ENCODE assay signal across 8 cellular contexts in genomic region chr12:6533653-6534157, GRCh38. TPM values are rescaled to one million over a fixed set of nuclear protein-coding genes. Genes with fewer than 3 reads are reported as not detected.
DNase-seq lines count a peak whose midpoint lies in the region; ATAC-seq, FAIRE-seq and TF ChIP-seq lines count a peak whose summit lies in the region.

No MANE protein-coding gene starts in this region.

- TF ChIP-seq POLR2A in endothelial cell of umbilical vein (IDR thresholded peaks at IDR 0.05; ENCODE audit: low read depth, low read length) = no peak

- in situ Hi-C loops in Caki2 (cut with HindIII; ENCODE audit: low pct_unique_long_range_greater_than_20kb, low sequenced_read_pairs) = no loop called here

- H3K79me2 ChIP-seq in endothelial cell of umbilical vein (ENCODE audit: control insufficient read depth, insufficient read depth, low read length) = peaks cover 31% of the 10 kb centered on the region

- H3K4me1 ChIP-seq in endothelial cell of umbilical vein (ENCODE audit: control insufficient read depth, extremely low read depth, insufficient read depth, low read length) = peaks cover 34% of the 10 kb centered on the region
- H3K4me1 ChIP-seq in thymus (ENCODE audit: control insufficient read depth, insufficient read depth, low read length) = peaks cover 23% of the 10 kb centered on the region

- ATAC-seq in GM19372 (IDR thresholded peaks at IDR 0.05; ENCODE audit: low read depth, unreplicated experiment) = peak; percentile 35
- ATAC-seq in HG03432 (IDR thresholded peaks at IDR 0.05; ENCODE audit: unreplicated experiment) = peak; percentile 47

- H3K4me3 ChIP-seq in WI38 (ENCODE audit: low read depth, low read length) = peak overlapping the region; percentile 99
- H3K4me3 ChIP-seq in endothelial cell of umbilical vein (replicated peaks in 1 of 3; ENCODE audit: insufficient read depth in 1 of 3, low read depth in 1 of 3, low read length in 3 of 3) = peak overlapping the region; percentile 15 to 70 (median 68)
- peak overlapping the region; percentile 93 for H3K4me3 ChIP-seq in thymus (ENCODE audit: low read length)

- FAIRE-seq in endothelial cell of umbilical vein (lab: Jason Lieb, UNC) = no peak

- H3K9me3 ChIP-seq in endothelial cell of umbilical vein (replicated peaks; ENCODE audit: control insufficient read depth, insufficient read depth, low read length) = no peaks in the 10 kb centered on the region
- H3K9me3 ChIP-seq in thymus (ENCODE audit: control insufficient read depth) = no peaks in the 10 kb centered on the region

- no TSS peak for BruUV-seq in endothelial cell of umbilical vein (replicated peaks; lab: Mats Ljungman, UMichigan)

- TF ChIP-seq CTCF in WI38 (IDR thresholded peaks at IDR 0.05; ENCODE audit: low read depth, low read length) (no peak), endothelial cell of umbilical vein (IDR thresholded peaks at IDR 0.05; ENCODE audit: extremely low read depth in 1 of 2, insufficient read depth in 1 of 2, low read depth in 1 of 2, low read length in 2 of 2) (no peak)

- intact Hi-C loops in endothelial cell of umbilical vein (cut with micrococcal nuclease) = loop anchor here (1.0 to 2.0 kb wide), 4 partner anchors 21 to 211 kb away; partner anchors contain the start of gene MRPL51

- H3K27me3 ChIP-seq in endothelial cell of umbilical vein (ENCODE audit: control insufficient read depth in 2 of 2, insufficient read depth in 2 of 2, low read length in 2 of 2) (no peaks in the 10 kb centered on the region), thymus (ENCODE audit: control insufficient read depth, insufficient read depth) (no peaks in the 10 kb centered on the region)

- H3K36me3 ChIP-seq in endothelial cell of umbilical vein (ENCODE audit: control insufficient read depth in 2 of 2, extremely low read depth in 1 of 2, insufficient read depth in 2 of 2, low read length in 2 of 2) (peaks cover 28 to 40% of the 10 kb centered on the region in 2 experiments), thymus (ENCODE audit: control insufficient read depth, insufficient read depth) (peaks cover 52% of the 10 kb centered on the region)

- H4K20me1 ChIP-seq in endothelial cell of umbilical vein (replicated peaks; ENCODE audit: control insufficient read depth, extremely low read depth, insufficient read depth, low read length) = no peaks in the 10 kb centered on the region

- H3K27ac ChIP-seq in endothelial cell of umbilical vein (ENCODE audit: insufficient read depth, low read depth, low read length) (peak overlapping the region; percentile 73), thymus (ENCODE audit: low read depth) (peak overlapping the region; percentile 98)

- DNase-seq in Caki2 (ENCODE audit: low read depth) = peak; percentile 98
- peak; percentile 76 for DNase-seq in NCI-H2227 treated with DMSO at 0.1 percent for 48 hours (lab: John Stamatoyannopoulos, UW)
- peak; percentile 62 for DNase-seq in endothelial cell of umbilical vein (ENCODE audit: low read depth, low spot score)
- DNase-seq in midbrain (lab: John Stamatoyannopoulos, UW) = peak; percentile 93

- peak overlapping the region; percentile 96 for H3K9ac ChIP-seq in endothelial cell of umbilical vein (replicated peaks; ENCODE audit: extremely low read depth, insufficient read depth, low read length)

- peak overlapping the region; percentile 57 for H3K4me2 ChIP-seq in endothelial cell of umbilical vein (ENCODE audit: insufficient read depth, low read length)

- under 1% methylated on average over 23 of the region's 23 CpGs for WGBS in thymus

- POLR2A ChIA-PET in endothelial cell of umbilical vein (lab: Charles Lee) = interaction anchor here (0.6 to 2.4 kb wide), 21 partner anchors 10 to 197 kb away, joined by 3 to 25 read pairs (median 5); partner anchors contain the start of genes MRPL51 and VAMP1

- dilution Hi-C loops in endothelial cell of umbilical vein (cut with MboI; ENCODE audit: extremely low pct_ligation_motif_present, low sequenced_read_pairs) = no loop called here

- no peaks in the 10 kb centered on the region for H3K9me1 ChIP-seq in endothelial cell of umbilical vein (replicated peaks; ENCODE audit: control insufficient read depth, extremely low read depth, insufficient read depth, low read length)

- peak overlapping the region; percentile 61 for H2AFZ ChIP-seq in endothelial cell of umbilical vein (ENCODE audit: low read depth, low read length)

- CTCF ChIA-PET in endothelial cell of umbilical vein (lab: Charles Lee) = interaction anchor here (0.5 to 1.1 kb wide), 6 partner anchors 19 to 110 kb away, joined by 3 to 5 read pairs (median 4); partner anchors contain the start of gene VAMP1

TF ChIP-seq in endothelial cell of umbilical vein, 7 proteins besides CTCF, POLR2A, EP300 and RAD21:
- TF ChIP-seq MAX (IDR thresholded peaks at IDR 0.05; ENCODE audit: insufficient read depth, insufficient read length) (peak; percentile 36), JUN (IDR thresholded peaks at IDR 0.05; ENCODE audit: borderline replicate concordance, insufficient read depth, insufficient read length, low read depth) (no peak), POLR2AphosphoS5 (IDR thresholded peaks at IDR 0.05; ENCODE audit: insufficient read depth, low read depth, low read length) (no peak), GATA2 (IDR thresholded peaks at IDR 0.05; ENCODE audit: insufficient read depth, insufficient read length, low read depth, low read length) (no peak), EZH2 (IDR thresholded peaks at IDR 0.05; ENCODE audit: borderline replicate concordance, low read depth, low read length, severe bottlenecking) (no peak), MYC (IDR thresholded peaks at IDR 0.05; ENCODE audit: low read depth, low read length) (no peak)

RNA-seq across cellular contexts. Expression of gene GAPDH, which starts 0.6 kb away (rescaled TPM):
- total RNA-seq in Caki2 (2014; rRNA removed; shearing (Covaris generic); ENCODE audit: low replicate concordance) = 10,373 and 12,033 TPM in 2 replicates
- 4,245 and 4,648 TPM in 2 replicates for total RNA-seq in endothelial cell of umbilical vein
- polyA plus RNA-seq in endothelial cell of umbilical vein (8,748 and 10,370 TPM in 2 replicates), thymus (1,220 TPM)
- polyA plus RNA-seq in endothelial cell of umbilical vein (2011; cell fraction: cytosol; rRNA removed) = 9,573 and 9,900 TPM in 2 replicates
- polyA plus RNA-seq in endothelial cell of umbilical vein (2011; cell fraction: nucleus; rRNA removed) = 2,700 and 3,179 TPM in 2 replicates
- polyA plus RNA-seq in endothelial cell of umbilical vein (2012) = 5,034 and 5,687 TPM in 2 replicates
- 7,250 and 7,739 TPM in 2 replicates for polyA minus RNA-seq in endothelial cell of umbilical vein
- 5,221 TPM for polyA minus RNA-seq in endothelial cell of umbilical vein (2011; cell fraction: cytosol; rRNA and poly(A)+ RNA removed)
- 818 and 923 TPM in 2 replicates for polyA minus RNA-seq in endothelial cell of umbilical vein (2011; cell fraction: nucleus; rRNA and poly(A)+ RNA removed)

RNA-seq across cellular contexts. Expression of gene IFFO1, which starts 22.1 kb away (rescaled TPM):
- 15.3 and 15.9 TPM in 2 replicates for total RNA-seq in Caki2 (2014; rRNA removed; shearing (Covaris generic); ENCODE audit: low replicate concordance)
- total RNA-seq in endothelial cell of umbilical vein = 26.4 and 27.7 TPM in 2 replicates
- polyA plus RNA-seq in endothelial cell of umbilical vein (41.0 and 41.2 TPM in 2 replicates), thymus (52.0 TPM)
- polyA plus RNA-seq in endothelial cell of umbilical vein (2011; cell fraction: cytosol; rRNA removed) = 15.9 and 21.0 TPM in 2 replicates
- 156 and 161 TPM in 2 replicates for polyA plus RNA-seq in endothelial cell of umbilical vein (2011; cell fraction: nucleus; rRNA removed)
- polyA plus RNA-seq in endothelial cell of umbilical vein (2012) = 18.3 and 26.1 TPM in 2 replicates
- 19.2 and 20.3 TPM in 2 replicates for polyA minus RNA-seq in endothelial cell of umbilical vein
- not detected for polyA minus RNA-seq in endothelial cell of umbilical vein (2011; cell fraction: cytosol; rRNA and poly(A)+ RNA removed)
- polyA minus RNA-seq in endothelial cell of umbilical vein (2011; cell fraction: nucleus; rRNA and poly(A)+ RNA removed) = 12.7 and 20.1 TPM in 2 replicates

RNA-seq across cellular contexts. Expression of gene NOP2, which starts 34.4 kb away (rescaled TPM):
- 24.8 and 56.0 TPM in 2 replicates for total RNA-seq in Caki2 (2014; rRNA removed; shearing (Covaris generic); ENCODE audit: low replicate concordance)
- 58.5 and 63.6 TPM in 2 replicates for total RNA-seq in endothelial cell of umbilical vein
- polyA plus RNA-seq in endothelial cell of umbilical vein = 17.8 and 26.3 TPM in 2 replicates
- 28.3 and 30.1 TPM in 2 replicates for polyA plus RNA-seq in endothelial cell of umbilical vein (2011; cell fraction: cytosol; rRNA removed)
- 160 and 198 TPM in 2 replicates for polyA plus RNA-seq in endothelial cell of umbilical vein (2011; cell fraction: nucleus; rRNA removed)
- 44.4 and 58.0 TPM in 2 replicates for polyA plus RNA-seq in endothelial cell of umbilical vein (2012)
- polyA minus RNA-seq in endothelial cell of umbilical vein = 29.2 and 29.4 TPM in 2 replicates
- 26.3 TPM for polyA minus RNA-seq in endothelial cell of umbilical vein (2011; cell fraction: cytosol; rRNA and poly(A)+ RNA removed)
- 33.6 and 35.6 TPM in 2 replicates for polyA minus RNA-seq in endothelial cell of umbilical vein (2011; cell fraction: nucleus; rRNA and poly(A)+ RNA removed)
- polyA plus RNA-seq in thymus = 45.5 TPM

RNA-seq across cellular contexts. Expression of gene NCAPD2, which starts 39.8 kb away (rescaled TPM):
- 90.6 and 97.5 TPM in 2 replicates for total RNA-seq in Caki2 (2014; rRNA removed; shearing (Covaris generic); ENCODE audit: low replicate concordance)
- total RNA-seq in endothelial cell of umbilical vein = 77.3 and 90.1 TPM in 2 replicates
- polyA plus RNA-seq in endothelial cell of umbilical vein = 33.6 and 41.8 TPM in 2 replicates
- polyA plus RNA-seq in endothelial cell of umbilical vein (2011; cell fraction: cytosol; rRNA removed) = 51.2 and 57.2 TPM in 2 replicates
- 57.7 and 61.4 TPM in 2 replicates for polyA plus RNA-seq in endothelial cell of umbilical vein (2011; cell fraction: nucleus; rRNA removed)
- polyA plus RNA-seq in endothelial cell of umbilical vein (2012) = 32.3 and 64.2 TPM in 2 replicates
- polyA minus RNA-seq in endothelial cell of umbilical vein = 96.4 and 101 TPM in 2 replicates
- polyA minus RNA-seq in endothelial cell of umbilical vein (2011; cell fraction: cytosol; rRNA and poly(A)+ RNA removed) = 117 TPM
- polyA minus RNA-seq in endothelial cell of umbilical vein (2011; cell fraction: nucleus; rRNA and poly(A)+ RNA removed) = 40.0 and 76.8 TPM in 2 replicates
- 18.8 TPM for polyA plus RNA-seq in thymus

RNA-seq across cellular contexts. Expression of gene MRPL51, which starts 40.6 kb away (rescaled TPM):
- total RNA-seq in Caki2 (2014; rRNA removed; shearing (Covaris generic); ENCODE audit: low replicate concordance) = 304 and 400 TPM in 2 replicates
- total RNA-seq in endothelial cell of umbilical vein = 267 and 273 TPM in 2 replicates
- polyA plus RNA-seq in endothelial cell of umbilical vein (84.5 and 147 TPM in 2 replicates), thymus (136 TPM)
- 159 and 183 TPM in 2 replicates for polyA plus RNA-seq in endothelial cell of umbilical vein (2011; cell fraction: cytosol; rRNA removed)
- polyA plus RNA-seq in endothelial cell of umbilical vein (2011; cell fraction: nucleus; rRNA removed) = 54.5 and 64.9 TPM in 2 replicates
- polyA plus RNA-seq in endothelial cell of umbilical vein (2012) = 256 and 305 TPM in 2 replicates
- polyA minus RNA-seq in endothelial cell of umbilical vein = 33.5 and 42.6 TPM in 2 replicates
- 41.8 TPM for polyA minus RNA-seq in endothelial cell of umbilical vein (2011; cell fraction: cytosol; rRNA and poly(A)+ RNA removed)
- 9.0 and 11.2 TPM in 2 replicates for polyA minus RNA-seq in endothelial cell of umbilical vein (2011; cell fraction: nucleus; rRNA and poly(A)+ RNA removed)

Comparison
In these comparisons a context has a peak if more than half of its experiments do, and no peak if none do; other contexts are left out.
1. Peak in every context shown above with its lines: DNase-seq, ATAC-seq, H3K4me3 ChIP-seq and H3K27ac ChIP-seq.